Comparison of ENCODE assay signal across 7 cellular contexts in genomic region chr7:148997497-148997896, GRCh38.
"Had no signal": no experiment of that assay in that cellular context is flagged by ENCODE, and none has a peak within 500 bp of the region (broad histone marks: within the 10 kb centered on the region; RNA-seq: fewer than 3 reads in every experiment).

No MANE protein-coding gene starts in this region.

- H3K9ac ChIP-seq: GM23248 had no signal

- DNase-seq: GM23248, H9, HCEC 1CT, HFFc6, KG1 had no signal

- ATAC-seq: HepG2 had no signal

- FAIRE-seq: HepG2 had no signal

- H3K27ac ChIP-seq: GM23248, HL-60 had no signal

- H2AFZ ChIP-seq: GM23248 had no signal

- H3K4me3 ChIP-seq: GM23248 had no signal
